8 cellular contexts compared by ENCODE assay signal in the genomic region with DNA sequence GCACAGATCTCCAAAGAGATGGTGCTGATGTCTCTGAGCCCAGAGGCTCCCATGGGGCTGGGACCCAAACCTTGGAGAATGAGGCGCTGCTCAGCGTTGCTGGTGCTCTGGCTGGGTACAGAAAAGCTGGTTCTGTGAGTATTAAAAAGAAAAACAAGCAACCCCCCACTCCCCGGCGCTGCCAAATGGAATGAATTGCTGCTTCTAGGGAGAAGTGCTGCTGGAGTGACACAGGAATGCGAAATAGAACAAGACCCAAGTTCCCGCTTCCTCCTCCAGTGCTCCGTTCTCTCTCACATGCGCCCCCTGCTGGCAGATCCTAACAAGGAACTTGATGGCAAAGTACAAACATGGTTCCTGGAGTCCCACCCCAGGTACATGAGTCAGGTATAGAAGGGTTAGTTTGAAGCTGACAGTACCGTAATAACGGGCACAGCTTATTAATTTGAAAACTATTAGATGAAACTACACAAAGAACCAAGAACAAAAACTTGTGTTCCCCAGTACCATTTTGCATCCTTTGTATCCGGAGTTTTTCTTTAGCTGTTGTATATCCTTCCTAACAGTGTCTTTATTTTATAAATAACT. TPM values are rescaled to one million over a fixed set of nuclear protein-coding genes. Genes with fewer than 3 reads are reported as not detected.
A peak's percentile ranks its signal among the peaks of the same experiment; 100 is the strongest.
DNase-seq lines count a peak whose midpoint lies in the region; ATAC-seq, FAIRE-seq and TF ChIP-seq lines count a peak whose summit lies in the region.

No MANE protein-coding gene starts in this region.

- H3K4me3 ChIP-seq in upper lobe of right lung = no peak overlapping the region

- peak overlapping the region; percentile 37 for H3K4me3 Mint-ChIP-seq in activated naive CD8-positive, alpha-beta T cell treated with anti-CD3 and anti-CD28 coated beads for 36 hours
- H3K4me3 Mint-ChIP-seq in progenitor cell of endocrine pancreas (ENCODE audit: low read depth) = peak overlapping the region; percentile 29

- TF ChIP-seq POLR2A in GM12891 (IDR thresholded peaks at IDR 0.05; ENCODE audit: low read depth, low read length) = no peak

- H3K27me3 ChIP-seq in upper lobe of right lung = no peaks in the 10 kb centered on the region

- ATAC-seq in Right ventricle myocardium superior (ENCODE audit: poor library complexity) (peak; percentile 63), upper lobe of right lung (peak; percentile 88), GM21786 (IDR thresholded peaks at IDR 0.05; ENCODE audit: unreplicated experiment) (no peak)

- intact Hi-C loops in Right ventricle myocardium superior (cut with DNase I) = loop anchor here (2.0 kb wide), 1 partner anchor 84 kb away; no protein-coding TSS in a partner anchor
- intact Hi-C loops in upper lobe of right lung (cut with DNase I) = no loop called here

- H3K4me1 Mint-ChIP-seq in activated naive CD8-positive, alpha-beta T cell treated with anti-CD3 and anti-CD28 coated beads for 36 hours = peaks cover 16% of the 10 kb centered on the region
- H3K4me1 Mint-ChIP-seq in progenitor cell of endocrine pancreas (ENCODE audit: low read depth) = peaks cover 15% of the 10 kb centered on the region

- peak; percentile 88 for FAIRE-seq in GM12891 (lab: Jason Lieb, UNC)

- peaks cover 16% of the 10 kb centered on the region for H3K36me3 Mint-ChIP-seq in activated naive CD8-positive, alpha-beta T cell treated with anti-CD3 and anti-CD28 coated beads for 36 hours
- H3K36me3 Mint-ChIP-seq in progenitor cell of endocrine pancreas (ENCODE audit: insufficient read depth) = peaks cover 1% of the 10 kb centered on the region

- H3K9me3 Mint-ChIP-seq in activated naive CD8-positive, alpha-beta T cell treated with anti-CD3 and anti-CD28 coated beads for 36 hours = no peaks in the 10 kb centered on the region
- H3K9me3 Mint-ChIP-seq in progenitor cell of endocrine pancreas (ENCODE audit: low read depth) = no peaks in the 10 kb centered on the region

- H3K27me3 Mint-ChIP-seq in activated naive CD8-positive, alpha-beta T cell treated with anti-CD3 and anti-CD28 coated beads for 36 hours = no peaks in the 10 kb centered on the region
- H3K27me3 Mint-ChIP-seq in progenitor cell of endocrine pancreas = no peaks in the 10 kb centered on the region

- no peaks in the 10 kb centered on the region for H3K9me3 ChIP-seq in upper lobe of right lung

- TF ChIP-seq CTCF in progenitor cell of endocrine pancreas (IDR thresholded peaks at IDR 0.05; ENCODE audit: unreplicated experiment) = peak; percentile 89
- peak; percentile 84 for TF ChIP-seq CTCF in upper lobe of right lung (IDR thresholded peaks at IDR 0.05)

- H3K4me1 ChIP-seq in upper lobe of right lung = peaks cover 20% of the 10 kb centered on the region

- no peak overlapping the region for H3K27ac ChIP-seq in upper lobe of right lung

- peak overlapping the region; percentile 31 for H3K27ac Mint-ChIP-seq in activated naive CD8-positive, alpha-beta T cell treated with anti-CD3 and anti-CD28 coated beads for 36 hours
- H3K27ac Mint-ChIP-seq in progenitor cell of endocrine pancreas = peak overlapping the region; percentile 84

- peak; percentile 37 for DNase-seq in GM12891 (ENCODE audit: insufficient read length, low spot score)
- peak; percentile 78 for DNase-seq in NCI-H146 treated with DMSO at 0.1 percent for 48 hours (lab: John Stamatoyannopoulos, UW; ENCODE audit: unreplicated experiment)
- peak; percentile 59 to 83 for DNase-seq in SW 1271 (lab: John Stamatoyannopoulos, UW)
- peak; percentile 87 for DNase-seq in activated naive CD8-positive, alpha-beta T cell treated with anti-CD3 and anti-CD28 coated beads for 36 hours
- DNase-seq in Right ventricle myocardium superior = peak; percentile 94
- DNase-seq in progenitor cell of endocrine pancreas (ENCODE audit: low spot score, unreplicated experiment) = peak; percentile 85
- DNase-seq in upper lobe of right lung = peak; percentile 95

- peaks cover 9% of the 10 kb centered on the region for H3K36me3 ChIP-seq in upper lobe of right lung

TF ChIP-seq in GM12891, 5 proteins besides CTCF, POLR2A, EP300 and RAD21:
- TF ChIP-seq TAF1 (IDR thresholded peaks at IDR 0.05; ENCODE audit: low read depth, low read length) = no peak
- TF ChIP-seq POLR2AphosphoS5 (IDR thresholded peaks at IDR 0.05; ENCODE audit: low read depth, low read length) = no peak
- no peak for TF ChIP-seq PAX5 (IDR thresholded peaks at IDR 0.05; ENCODE audit: insufficient read depth, low read length, severe bottlenecking)
- peak; percentile 68 for TF ChIP-seq SPI1 (IDR thresholded peaks at IDR 0.05; ENCODE audit: low read depth, low read length)
- no peak for TF ChIP-seq POU2F2 (IDR thresholded peaks at IDR 0.05; ENCODE audit: low read depth, low read length)
TF ChIP-seq in GM12891: peak in this region for 1.

RNA-seq across cellular contexts. Expression of a gene that starts 2.1 kb away (rescaled TPM):
- 35.6 TPM for polyA plus RNA-seq in GM12891 (2012; ENCODE audit: low read depth, missing spikeins)
- 10 to 100 TPM; 65.4 to 67.6 TPM for total RNA-seq in activated naive CD8-positive, alpha-beta T cell treated with anti-CD3 and anti-CD28 coated beads for 36 hours
- total RNA-seq in Right ventricle myocardium superior = 12.2 TPM
- 41.7 and 46.0 TPM in 2 replicates for total RNA-seq in progenitor cell of endocrine pancreas
- 25.9 TPM for total RNA-seq in upper lobe of right lung

RNA-seq across cellular contexts. Expression of a gene that starts 29.0 kb away (rescaled TPM):
- polyA plus RNA-seq in GM12891 (2012; ENCODE audit: low read depth, missing spikeins) = 35.3 TPM
- total RNA-seq in activated naive CD8-positive, alpha-beta T cell treated with anti-CD3 and anti-CD28 coated beads for 36 hours = 10 to 100 TPM; 72.6 TPM
- 49.1 TPM for total RNA-seq in Right ventricle myocardium superior
- 86.5 and 93.9 TPM in 2 replicates for total RNA-seq in progenitor cell of endocrine pancreas
- 76.0 TPM for total RNA-seq in upper lobe of right lung

Comparison
In these comparisons a context has a peak if more than half of its experiments do, and no peak if none do; other contexts are left out.
1. DNase-seq: peak in every context shown above with its lines; median percentile 95 in upper lobe of right lung; 94 in Right ventricle myocardium superior; 87 in activated naive CD8-positive, alpha-beta T cell treated with anti-CD3 and anti-CD28 coated beads for 36 hours; 85 in progenitor cell of endocrine pancreas; 78 in NCI-H146 treated with DMSO at 0.1 percent for 48 hours; 71 in SW 1271; 37 in GM12891.